In the genomic region with DNA sequence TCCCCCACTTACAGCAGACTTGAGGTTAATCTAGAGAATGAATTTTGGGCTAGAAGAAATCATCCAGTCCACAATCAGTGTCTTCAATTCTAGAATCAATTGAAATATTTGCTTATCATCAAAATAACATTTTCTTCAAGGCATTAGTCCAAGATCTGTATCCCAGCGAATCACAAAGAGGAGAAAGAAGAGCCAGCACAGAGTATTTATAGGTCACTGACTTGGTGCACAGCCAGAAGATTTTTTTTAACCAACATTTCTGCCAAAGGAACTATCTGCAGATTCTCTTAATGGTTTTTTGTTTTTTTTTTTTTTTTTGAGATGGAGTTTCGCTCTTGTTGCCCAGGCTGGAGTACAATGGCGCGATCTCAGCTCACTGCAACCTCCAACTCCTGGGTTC, we compare ENCODE assay signal across 15 cellular contexts.
A peak's percentile ranks its signal among the peaks of the same experiment; 100 is the strongest.
DNase-seq lines count a peak whose midpoint lies in the region; ATAC-seq and TF ChIP-seq lines count a peak whose summit lies in the region.
"Had no signal": no experiment of that assay in that cellular context is flagged by ENCODE, and none has a peak within 500 bp of the region (broad histone marks: within the 10 kb centered on the region; RNA-seq: fewer than 3 reads in every experiment).

No MANE protein-coding gene starts in this region.

- no peaks in the 10 kb centered on the region for H3K36me3 ChIP-seq in uterus
- H3K36me3 ChIP-seq: spleen had no signal

- no peak overlapping the region for H3K4me3 Mint-ChIP-seq in activated naive CD4-positive, alpha-beta T cell treated with anti-CD3 and anti-CD28 coated beads, Interleukin-2, amount 50 U/mL, for 24 hours
- no peak overlapping the region for H3K4me3 Mint-ChIP-seq in stimulated activated effector memory CD8-positive, alpha-beta T cell treated with anti-CD3 and anti-CD28 coated beads, Interleukin-12 subunit alpha, Interleukin-12 subunit beta, amount 100 ng/mL, for 72 hours
- H3K4me3 Mint-ChIP-seq: activated T-helper 1 cell treated with anti-CD3 and anti-CD28 coated beads, Interleukin-12 subunit alpha, Interleukin-12 subunit beta, Interleukin-2, Interleukin-4 antibody, amounts not matched to agents 30 ng/mL and 10 ng/mL and 1 ng/mL, durations not matched to agents 14 hours and 24 hours and 36 hours; IgD-negative memory B cell had no signal

- peak overlapping the region; percentile 81 to 94 for H3K27ac ChIP-seq in uterus
- H3K27ac ChIP-seq: spleen had no signal

- H3K36me3 Mint-ChIP-seq in activated naive CD4-positive, alpha-beta T cell treated with anti-CD3 and anti-CD28 coated beads, Interleukin-2, amount 50 U/mL, for 24 hours: no peaks in the 10 kb centered on the region
- H3K36me3 Mint-ChIP-seq in stimulated activated effector memory CD8-positive, alpha-beta T cell treated with anti-CD3 and anti-CD28 coated beads, Interleukin-12 subunit alpha, Interleukin-12 subunit beta, amount 100 ng/mL, for 72 hours: no peaks in the 10 kb centered on the region

- no peaks in the 10 kb centered on the region for H3K9me3 Mint-ChIP-seq in activated naive CD4-positive, alpha-beta T cell treated with anti-CD3 and anti-CD28 coated beads, Interleukin-2, amount 50 U/mL, for 24 hours
- H3K9me3 Mint-ChIP-seq in stimulated activated effector memory CD8-positive, alpha-beta T cell treated with anti-CD3 and anti-CD28 coated beads, Interleukin-12 subunit alpha, Interleukin-12 subunit beta, amount 100 ng/mL, for 72 hours: no peaks in the 10 kb centered on the region

- TF ChIP-seq CTCF in uterus (IDR thresholded peaks at IDR 0.05): no peak

- DNase-seq in activated naive CD4-positive, alpha-beta T cell treated with Interleukin-2 at 50 U/mL for 16 hours: no peak
- DNase-seq in cerebellar cortex (ENCODE audit: low spot score): peak; percentile 56
- peak; percentile 84 for DNase-seq in iris pigment epithelial cell (ENCODE audit: low read depth)
- peak in 1 of 2 donors; percentile 34 for DNase-seq in uterus
- DNase-seq in central memory CD4-positive, alpha-beta T cell: no peak
- DNase-seq in epidermal melanocyte (ENCODE audit: insufficient read length, low spot score): no peak
- DNase-seq in stimulated activated effector memory CD8-positive, alpha-beta T cell treated with anti-CD3 and anti-CD28 coated beads, Interleukin-12 subunit alpha, Interleukin-12 subunit beta, amount 100 ng/mL, for 72 hours (ENCODE audit: low spot score in 2 of 2): no peak
- DNase-seq: activated CD4-positive, CD25-positive, alpha-beta regulatory T cell; dorsolateral prefrontal cortex; NCI-H345; SHP77 treated with DMSO at 0.1 percent for 48 hours; spleen had no signal

- intact Hi-C loops in uterus (cut with DNase I; ENCODE audit: low total_unique reads): no loop called here

- H3K27me3 ChIP-seq in uterus: no peaks in the 10 kb centered on the region
- H3K27me3 ChIP-seq: dorsolateral prefrontal cortex, spleen had no signal

- H3K4me1 ChIP-seq in uterus: peaks cover 0 to 8% of the 10 kb centered on the region in 2 donors

- no peak overlapping the region for H3K4me3 ChIP-seq in uterus
- H3K4me3 ChIP-seq: spleen had no signal

- H3K4me1 Mint-ChIP-seq in activated naive CD4-positive, alpha-beta T cell treated with anti-CD3 and anti-CD28 coated beads, Interleukin-2, amount 50 U/mL, for 24 hours: peaks cover 83% of the 10 kb centered on the region
- H3K4me1 Mint-ChIP-seq in stimulated activated effector memory CD8-positive, alpha-beta T cell treated with anti-CD3 and anti-CD28 coated beads, Interleukin-12 subunit alpha, Interleukin-12 subunit beta, amount 100 ng/mL, for 72 hours: peaks cover 61% of the 10 kb centered on the region

- no peaks in the 10 kb centered on the region for H3K27me3 Mint-ChIP-seq in activated naive CD4-positive, alpha-beta T cell treated with anti-CD3 and anti-CD28 coated beads, Interleukin-2, amount 50 U/mL, for 24 hours

- H3K27ac Mint-ChIP-seq in activated naive CD4-positive, alpha-beta T cell treated with anti-CD3 and anti-CD28 coated beads, Interleukin-2, amount 50 U/mL, for 24 hours: peak overlapping the region; percentile 52
- no peak overlapping the region for H3K27ac Mint-ChIP-seq in stimulated activated effector memory CD8-positive, alpha-beta T cell treated with anti-CD3 and anti-CD28 coated beads, Interleukin-12 subunit alpha, Interleukin-12 subunit beta, amount 100 ng/mL, for 72 hours
- H3K27ac Mint-ChIP-seq: activated T-helper 1 cell treated with anti-CD3 and anti-CD28 coated beads, Interleukin-12 subunit alpha, Interleukin-12 subunit beta, Interleukin-2, Interleukin-4 antibody, amounts not matched to agents 30 ng/mL and 10 ng/mL and 1 ng/mL, durations not matched to agents 14 hours and 24 hours and 36 hours; IgD-negative memory B cell had no signal

- ATAC-seq in stimulated activated effector memory CD8-positive, alpha-beta T cell treated with anti-CD3 and anti-CD28 coated beads, Interleukin-12 subunit alpha, Interleukin-12 subunit beta, amount 100 ng/mL, for 72 hours: no peak

- no peak for TF ChIP-seq POLR2A in uterus (IDR thresholded peaks at IDR 0.05)

- H3K9me3 ChIP-seq in uterus: no peaks in the 10 kb centered on the region
- H3K9me3 ChIP-seq: spleen had no signal

Comparison
In these comparisons a context has a peak if more than half of its experiments do, and no peak if none do; other contexts are left out.
1. DNase-seq: peak in cerebellar cortex (single experiment) and iris pigment epithelial cell (single experiment); none in activated naive CD4-positive, alpha-beta T cell treated with Interleukin-2 at 50 U/mL for 16 hours (single experiment), central memory CD4-positive, alpha-beta T cell (single experiment), epidermal melanocyte (single experiment) and stimulated activated effector memory CD8-positive, alpha-beta T cell treated with anti-CD3 and anti-CD28 coated beads, Interleukin-12 subunit alpha, Interleukin-12 subunit beta, amount 100 ng/mL, for 72 hours (0 of 2).